In genomic region chr6:116413357-116413756, GRCh38 we compare ENCODE assay signal across 20 cellular contexts. TPM values are rescaled to one million over a fixed set of nuclear protein-coding genes. Genes with fewer than 3 reads are reported as not detected.
DNase-seq lines count a peak whose midpoint lies in the region; ATAC-seq and TF ChIP-seq lines count a peak whose summit lies in the region.
"Had no signal": no experiment of that assay in that cellular context is flagged by ENCODE, and none has a peak within 500 bp of the region (broad histone marks: within the 10 kb centered on the region; RNA-seq: fewer than 3 reads in every experiment).

No MANE protein-coding gene starts in this region.

- H3K27ac Mint-ChIP-seq in GM23338: no peak overlapping the region
- H3K27ac Mint-ChIP-seq: CD4-positive, alpha-beta T cell; CD8-positive, alpha-beta T cell had no signal

- ATAC-seq in GM23338 (no peak), HG02642 (IDR thresholded peaks at IDR 0.05; ENCODE audit: poor library complexity, unreplicated experiment) (no peak)
- ATAC-seq: A549; CD8-positive, alpha-beta T cell had no signal

- H3K27me3 ChIP-seq in GM23338 (ENCODE audit: insufficient read depth) (no peaks in the 10 kb centered on the region), SK-N-SH (ENCODE audit: insufficient read depth) (no peaks in the 10 kb centered on the region), adipocyte (replicated peaks; ENCODE audit: control insufficient read depth, insufficient read depth, low read length) (no peaks in the 10 kb centered on the region), subcutaneous abdominal adipose tissue (ENCODE audit: control insufficient read depth in 5 of 5, insufficient read depth in 4 of 5, low read length in 5 of 5) (no peaks in the 10 kb centered on the region), testis (no peaks in the 10 kb centered on the region)
- H3K27me3 ChIP-seq: BLaER1 treated with 17β-estradiol and CSF1 and Interleukin-3, amounts not matched to agents 10 nM and 100 nM had no signal

- no peak for TF ChIP-seq RAD21 in SK-N-SH (IDR thresholded peaks at IDR 0.05; ENCODE audit: low read length)

- H3K27ac ChIP-seq in GM23338 (ENCODE audit: low read depth) (0 out of 2 replicates have a peak overlapping the region, but pooled peaks have one; percentile 47), SK-N-SH (ENCODE audit: low read depth in 2 of 2, low read length in 1 of 2) (peak overlapping the region in 1 of 2 experiments; percentile 70; a peak in 1 of 4 replicates), subcutaneous abdominal adipose tissue (ENCODE audit: low read depth, low read length) (peak overlapping the region; percentile 53), testis (no peak overlapping the region)
- H3K27ac ChIP-seq: 22Rv1; A549; BLaER1 treated with 17β-estradiol and CSF1 and Interleukin-3, amounts not matched to agents 10 nM and 100 nM; C4-2B had no signal

- WGBS in SK-N-SH (ENCODE audit: low lambda C conversion rate): 21% methylated on average over 1 of the region's 1 CpG
- WGBS in testis, 2 donors: 66 to 87% methylated on average over 1 of the region's 1 CpG

- no peak overlapping the region for H3K4me3 Mint-ChIP-seq in GM23338
- H3K4me3 Mint-ChIP-seq: B cell; CD4-positive, alpha-beta T cell; CD8-positive, alpha-beta T cell had no signal

- H3K36me3 ChIP-seq in GM23338 (ENCODE audit: insufficient read depth) (no peaks in the 10 kb centered on the region), SK-N-SH (replicated peaks in 1 of 2; ENCODE audit: control insufficient read depth in 1 of 2, insufficient read depth in 2 of 2, low read length in 1 of 2) (peaks cover 2 to 7% of the 10 kb centered on the region in 2 experiments), adipocyte (ENCODE audit: control insufficient read depth, insufficient read depth, low read length, severe bottlenecking) (peaks cover 13% of the 10 kb centered on the region), subcutaneous abdominal adipose tissue (ENCODE audit: control insufficient read depth in 5 of 5, insufficient read depth in 5 of 5, low read length in 5 of 5) (peaks cover 0 to 5% (median 0%) of the 10 kb centered on the region in 5 donors), testis (ENCODE audit: low read depth, missing control alignments) (no peaks in the 10 kb centered on the region)

- TF ChIP-seq CTCF in GM23338 (conservative IDR thresholded peaks at IDR 0.05; ENCODE audit: low read depth in 2 of 2): no peak
- TF ChIP-seq CTCF in SK-N-SH (IDR thresholded peaks at IDR 0.05): no peak
- no peak for TF ChIP-seq CTCF in testis (IDR thresholded peaks at IDR 0.05)

- H3K36me3 Mint-ChIP-seq in GM23338 (ENCODE audit: low read depth): peaks cover 12% of the 10 kb centered on the region; the same call in 2 of the 3 replicates
- H3K36me3 Mint-ChIP-seq: CD8-positive, alpha-beta T cell had no signal

- H3K4me3 ChIP-seq in GM23338 (no peak overlapping the region), SK-N-SH (ENCODE audit: low read depth in 2 of 2, low read length in 1 of 2) (no peak overlapping the region), adipocyte (ENCODE audit: low read length) (no peak overlapping the region), subcutaneous abdominal adipose tissue (ENCODE audit: low read depth in 1 of 5, low read length in 5 of 5) (no peak overlapping the region), testis (no peak overlapping the region)
- H3K4me3 ChIP-seq: A549; BLaER1 treated with 17β-estradiol and CSF1 and Interleukin-3, amounts not matched to agents 10 nM and 100 nM had no signal

- POLR2A ChIA-PET in SK-N-SH (lab: Yijun Ruan, JAX): no interaction called here

- intact Hi-C loops in testis (cut with DNase I; ENCODE audit: low total_unique reads): no loop called here

- H3K9ac ChIP-seq in SK-N-SH (no peak overlapping the region), adipocyte (ENCODE audit: low read length) (peak overlapping the region; percentile 45), subcutaneous abdominal adipose tissue (ENCODE audit: low read length in 5 of 5) (peak overlapping the region in 1 of 5 donors; percentile 71)
- H3K9ac ChIP-seq: BLaER1 treated with 17β-estradiol and CSF1 and Interleukin-3, amounts not matched to agents 10 nM and 100 nM had no signal

- no peaks in the 10 kb centered on the region; the same call in 2 of the 3 replicates for H3K9me3 Mint-ChIP-seq in GM23338
- H3K9me3 Mint-ChIP-seq: CD4-positive, alpha-beta T cell; CD8-positive, alpha-beta T cell had no signal

- H4K20me1 ChIP-seq in GM23338 (replicated peaks; ENCODE audit: insufficient read depth) (no peaks in the 10 kb centered on the region), SK-N-SH (ENCODE audit: insufficient read depth) (no peaks in the 10 kb centered on the region)

- H3K9me3 ChIP-seq in SK-N-SH (no peaks in the 10 kb centered on the region), adipocyte (ENCODE audit: control insufficient read depth, low read length) (no peaks in the 10 kb centered on the region), subcutaneous abdominal adipose tissue (ENCODE audit: control insufficient read depth in 5 of 5, low read length in 5 of 5) (no peaks in the 10 kb centered on the region), testis (no peaks in the 10 kb centered on the region)
- H3K9me3 ChIP-seq: A549, Caco-2 had no signal

- H3F3A ChIP-seq in GM23338 (replicated peaks; ENCODE audit: low read depth) (no peaks in the 10 kb centered on the region), SK-N-SH (replicated peaks; ENCODE audit: insufficient read depth) (peaks cover 5% of the 10 kb centered on the region)

- H3K27me3 Mint-ChIP-seq in GM23338 (ENCODE audit: insufficient read depth, low read depth, poor library complexity): peaks cover 3% of the 10 kb centered on the region
- H3K27me3 Mint-ChIP-seq: B cell; CD4-positive, alpha-beta T cell had no signal

- peaks cover 15% of the 10 kb centered on the region for H3K4me1 ChIP-seq in GM23338 (ENCODE audit: insufficient read depth)
- peaks cover 8 to 18% of the 10 kb centered on the region in 2 experiments; a peak in 3 of 4 replicates for H3K4me1 ChIP-seq in SK-N-SH (ENCODE audit: control insufficient read depth in 1 of 2, insufficient read depth in 2 of 2, low read depth in 1 of 2, low read length in 1 of 2)
- H3K4me1 ChIP-seq in adipocyte (ENCODE audit: control insufficient read depth, insufficient read depth, low read length): peaks cover 43% of the 10 kb centered on the region
- peaks cover 3 to 55% (median 28%) of the 10 kb centered on the region in 5 donors for H3K4me1 ChIP-seq in subcutaneous abdominal adipose tissue (ENCODE audit: control insufficient read depth in 5 of 5, insufficient read depth in 5 of 5, low read length in 5 of 5)
- H3K4me1 ChIP-seq in testis: peaks cover 17% of the 10 kb centered on the region
- H3K4me1 ChIP-seq: Caco-2 had no signal

- TF ChIP-seq EP300 in SK-N-SH (IDR thresholded peaks at IDR 0.05; ENCODE audit: borderline replicate concordance in 1 of 2, low read depth in 1 of 2, low read length in 1 of 2): no peak

- H3K9me2 ChIP-seq in GM23338 (ENCODE audit: insufficient read depth): no peaks in the 10 kb centered on the region
- no peaks in the 10 kb centered on the region for H3K9me2 ChIP-seq in SK-N-SH

- H2AFZ ChIP-seq in GM23338 (no peak overlapping the region), SK-N-SH (ENCODE audit: low read depth) (no peak overlapping the region)

- no peak for TF ChIP-seq POLR2A in testis (IDR thresholded peaks at IDR 0.05)

- H3K4me2 ChIP-seq in GM23338 (no peak overlapping the region), SK-N-SH (no peak overlapping the region)
- H3K4me2 ChIP-seq: A549; BLaER1 treated with 17β-estradiol and CSF1 and Interleukin-3, amounts not matched to agents 10 nM and 100 nM had no signal

- peaks cover 29% of the 10 kb centered on the region for H3K4me1 Mint-ChIP-seq in GM23338

- CTCF ChIA-PET in SK-N-SH (lab: Yijun Ruan, JAX): interaction anchor here (1.2 to 1.6 kb wide), 2 partner anchors 9 to 11 kb away, joined by 3 to 4 read pairs; no protein-coding TSS in a partner anchor

- no peak for DNase-seq in GM23338 (ENCODE audit: low spot score)
- no peak for DNase-seq in SK-N-SH
- DNase-seq in adipocyte (ENCODE audit: low read depth): no peak
- DNase-seq in testis: no peak
- DNase-seq in HK-2 (ENCODE audit: unreplicated experiment): no peak
- DNase-seq: AML-193; Caco-2; Calu3; CD4-positive, alpha-beta T cell; CD8-positive, alpha-beta T cell; DMS79 treated with DMSO at 0.1 percent for 48 hours; GF-D8 had no signal

- peaks cover 66% of the 10 kb centered on the region for H3K79me2 ChIP-seq in GM23338 (replicated peaks; ENCODE audit: insufficient read depth)
- H3K79me2 ChIP-seq in SK-N-SH (ENCODE audit: insufficient read depth): peaks cover 51% of the 10 kb centered on the region

TF ChIP-seq in GM23338, 12 proteins besides CTCF, POLR2A, EP300 and RAD21 (continues in another document):
- TF ChIP-seq JUNB (IDR thresholded peaks at IDR 0.05; ENCODE audit: unreplicated experiment): no peak
- TF ChIP-seq EZH2 (IDR thresholded peaks at IDR 0.05; ENCODE audit: low read depth, unreplicated experiment): no peak
- no peak for TF ChIP-seq STAT1 (IDR thresholded peaks at IDR 0.05; ENCODE audit: unreplicated experiment)

TF ChIP-seq in SK-N-SH, 30 proteins besides CTCF, POLR2A, EP300 and RAD21 (continues in another document):
- no peak for TF ChIP-seq SIN3A (IDR thresholded peaks at IDR 0.05; ENCODE audit: borderline replicate concordance, low read depth, low read length)
- TF ChIP-seq TCF12 (IDR thresholded peaks at IDR 0.05): peak; percentile 57
- TF ChIP-seq USF1 (IDR thresholded peaks at IDR 0.05; ENCODE audit: borderline replicate concordance, low read depth): no peak

RNA-seq across cellular contexts. Expression of gene DSE, which starts 42.6 kb away (rescaled TPM):
- 41.5 and 45.2 TPM in 2 replicates for total RNA-seq in GM23338 (2014; rRNA removed; shearing (Covaris generic))
- polyA plus RNA-seq in GM23338 (2016; fragmentation: Nextera tagmentation; extraction: Ambion mirVana): 16.8 and 18.8 TPM in 2 replicates
- 12.7 and 17.4 TPM in 2 replicates for polyA plus RNA-seq in SK-N-SH (2012; rRNA removed)
- 13.5 and 13.9 TPM in 2 replicates for polyA plus RNA-seq in SK-N-SH (2012; cell fraction: cytosol; rRNA removed)
- 19.6 and 19.8 TPM in 2 replicates for polyA plus RNA-seq in SK-N-SH (2012; cell fraction: nucleus; rRNA removed)
- total RNA-seq in testis: 10 to 100 TPM; 35.1 to 49.3 TPM
- 31.5 TPM for polyA plus RNA-seq in testis (ENCODE audit: insufficient read depth, low read depth, low replicate concordance)

RNA-seq across cellular contexts. Expression of gene CALHM6, which starts 47.8 kb away (rescaled TPM):
- total RNA-seq in GM23338 (2014; rRNA removed; shearing (Covaris generic)): 0.27 and 1.6 TPM in 2 replicates
- polyA plus RNA-seq in GM23338 (2016; fragmentation: Nextera tagmentation; extraction: Ambion mirVana): 1.2 and 2.6 TPM in 2 replicates
- polyA plus RNA-seq in SK-N-SH (2012; rRNA removed): 0.31 and 0.51 TPM in 2 replicates
- polyA plus RNA-seq in SK-N-SH (2012; cell fraction: cytosol; rRNA removed): 0.39 and 0.71 TPM in 2 replicates
- polyA plus RNA-seq in SK-N-SH (2012; cell fraction: nucleus; rRNA removed): 0.29 TPM in 1 of 2 replicates, not detected in the other
- 10 to 100 TPM in 1 of 2 donors, 1 to 10 TPM in 1; 9.7 to 10.4 TPM for total RNA-seq in testis
- polyA plus RNA-seq in testis (ENCODE audit: insufficient read depth, low read depth, low replicate concordance): 15.7 TPM
- total RNA-seq: A172, Caco-2, Calu3 had no signal

Comparison
In these comparisons a context has a peak if more than half of its experiments do, and no peak if none do; other contexts are left out.
1. H3K27ac ChIP-seq: peak in GM23338 (single experiment) and subcutaneous abdominal adipose tissue (single experiment); none in testis (0 of 2).